Comparison of ENCODE assay signal across 19 cellular contexts in the genomic region with DNA sequence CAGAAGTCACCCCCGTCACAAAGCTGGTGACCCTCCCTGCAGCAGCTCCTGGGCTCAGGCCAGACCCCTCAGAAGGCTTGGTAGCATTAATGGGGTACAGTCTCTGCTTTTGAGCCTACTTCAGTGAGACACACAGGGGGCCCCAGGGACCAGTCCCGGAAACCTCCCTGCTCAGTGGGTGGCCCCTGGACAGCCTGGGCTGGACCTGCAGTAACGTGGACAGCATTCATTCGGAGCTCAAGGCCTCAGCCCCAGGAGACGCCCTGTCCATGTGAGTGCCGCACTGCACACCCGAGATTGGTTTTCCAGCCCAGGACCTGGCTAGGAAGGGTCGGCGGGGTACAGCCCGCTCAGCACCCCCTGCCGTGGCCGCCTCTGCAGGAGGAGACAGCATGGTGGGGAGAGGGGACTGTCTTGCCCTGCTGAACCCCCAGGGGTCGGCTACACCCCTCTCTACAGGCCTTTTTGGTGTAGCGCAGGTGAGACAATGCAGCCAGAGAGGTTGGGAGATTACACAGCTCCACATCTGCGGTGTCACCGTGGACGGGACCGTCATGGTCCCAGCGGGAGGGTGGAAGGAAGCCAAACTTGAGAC.
DNase-seq lines count a peak whose midpoint lies in the region; ATAC-seq, FAIRE-seq and TF ChIP-seq lines count a peak whose summit lies in the region.
"Had no signal": no experiment of that assay in that cellular context is flagged by ENCODE, and none has a peak within 500 bp of the region (broad histone marks: within the 10 kb centered on the region; RNA-seq: fewer than 3 reads in every experiment).

No MANE protein-coding gene starts in this region.

- no peak overlapping the region for H4K91ac ChIP-seq in H1 (replicated peaks; ENCODE audit: insufficient read length, low read length)

- no peak overlapping the region for H3K27ac Mint-ChIP-seq in activated CD4-positive, alpha-beta T cell treated with anti-CD3 and anti-CD28 coated beads for 36 hours
- H3K27ac Mint-ChIP-seq: CD14-positive monocyte had no signal

- no peaks in the 10 kb centered on the region for H3K79me1 ChIP-seq in H1 (ENCODE audit: low read depth, low read length)

- no peak overlapping the region for H3K4me3 Mint-ChIP-seq in activated CD4-positive, alpha-beta T cell treated with anti-CD3 and anti-CD28 coated beads for 36 hours
- H3K4me3 Mint-ChIP-seq: CD14-positive monocyte had no signal

- ATAC-seq in activated CD4-positive, alpha-beta T cell treated with anti-CD3 and anti-CD28 coated beads for 36 hours = no peak
- ATAC-seq: K562 had no signal

- peaks cover 2% of the 10 kb centered on the region for H3K27me3 Mint-ChIP-seq in activated CD4-positive, alpha-beta T cell treated with anti-CD3 and anti-CD28 coated beads for 36 hours

- intact Hi-C loops in activated CD4-positive, alpha-beta T cell treated with anti-CD3 and anti-CD28 coated beads for 36 hours (cut with DNase I, micrococcal nuclease) = no loop called here

- peak overlapping the region; percentile 69; the same call in 1 of the 2 replicates for H4K8ac ChIP-seq in H1 (ENCODE audit: extremely low read depth, insufficient read depth, low read length)

- TF ChIP-seq POLR2A in H1 (IDR thresholded peaks at IDR 0.05; ENCODE audit: control extremely low read depth in 1 of 2, low read depth in 2 of 2, low read length in 2 of 2) = no peak

- peaks cover 0 to 14% (median 0%) of the 10 kb centered on the region in 11 experiments; a peak in 5 of 22 replicates for H4K20me1 ChIP-seq in BLaER1 treated with 17β-estradiol and CSF1 and Interleukin-3, amounts not matched to agents 10 nM and 100 nM
- H4K20me1 ChIP-seq in H1 (replicated peaks in 1 of 2; ENCODE audit: control insufficient read depth in 1 of 2, insufficient read depth in 2 of 2, low read length in 2 of 2) (peaks cover 0 to 3% of the 10 kb centered on the region in 2 experiments), osteoblast (ENCODE audit: insufficient read depth, low read length) (no peaks in the 10 kb centered on the region)

- no peak overlapping the region for H3K4me3 ChIP-seq in BLaER1 treated with 17β-estradiol and CSF1 and Interleukin-3, amounts not matched to agents 10 nM and 100 nM
- H3K4me3 ChIP-seq in H1 (ENCODE audit: extremely low read depth in 1 of 4, insufficient read depth in 2 of 4, low read depth in 3 of 4, low read length in 4 of 4) (no peak overlapping the region), osteoblast (ENCODE audit: insufficient read depth, low read length) (no peak overlapping the region)
- H3K4me3 ChIP-seq: K562, MG63, Peyer's patch had no signal

- TF ChIP-seq EP300 in H1 (IDR thresholded peaks at IDR 0.05; ENCODE audit: borderline replicate concordance in 1 of 2, low read depth in 2 of 2, low read length in 2 of 2) = no peak

- H3K4me1 Mint-ChIP-seq in activated CD4-positive, alpha-beta T cell treated with anti-CD3 and anti-CD28 coated beads for 36 hours = peaks cover 5% of the 10 kb centered on the region

- no peaks in the 10 kb centered on the region for H3K9me3 Mint-ChIP-seq in activated CD4-positive, alpha-beta T cell treated with anti-CD3 and anti-CD28 coated beads for 36 hours (ENCODE audit: low read depth)

- H3K27me3 ChIP-seq in BLaER1 treated with 17β-estradiol and CSF1 and Interleukin-3, amounts not matched to agents 10 nM and 100 nM = peaks cover 0 to 21% (median 12%) of the 10 kb centered on the region in 11 experiments; a peak in 12 of 22 replicates
- no peaks in the 10 kb centered on the region; a peak in 1 of 7 replicates for H3K27me3 ChIP-seq in H1 (replicated peaks in 1 of 4; ENCODE audit: control insufficient read depth in 3 of 4, extremely low read depth in 1 of 4, insufficient read depth in 3 of 4, low read length in 3 of 4)
- no peaks in the 10 kb centered on the region for H3K27me3 ChIP-seq in osteoblast (ENCODE audit: insufficient read depth, low read length)
- H3K27me3 ChIP-seq: MG63, Peyer's patch had no signal

- H4K5ac ChIP-seq in H1 (ENCODE audit: insufficient read length, low read depth, low read length) = no peak overlapping the region

- no peak overlapping the region for H2BK20ac ChIP-seq in H1 (ENCODE audit: low read length)

- TF ChIP-seq CTCF in H1 (IDR thresholded peaks at IDR 0.05; ENCODE audit: control extremely low read depth in 1 of 3, insufficient read depth in 1 of 3, low read depth in 1 of 3, low read length in 3 of 3) (no peak), osteoblast (IDR thresholded peaks at IDR 0.05; ENCODE audit: extremely low read depth, low read depth, low read length) (no peak)

- no peak overlapping the region; the same call in 1 of the 2 replicates for H2BK5ac ChIP-seq in H1 (ENCODE audit: low read depth, low read length)

- H3K79me2 ChIP-seq in H1 (ENCODE audit: control insufficient read depth in 1 of 2, insufficient read depth in 2 of 2, low read length in 2 of 2) (no peaks in the 10 kb centered on the region), osteoblast (ENCODE audit: insufficient read depth, low read length) (no peaks in the 10 kb centered on the region)

- no peak overlapping the region for H2AK5ac ChIP-seq in H1 (ENCODE audit: low read depth, low read length)

- no peak overlapping the region for H2BK15ac ChIP-seq in H1 (ENCODE audit: low read length)

- peaks cover 35 to 69% (median 57%) of the 10 kb centered on the region in 10 experiments for H3K4me1 ChIP-seq in BLaER1 treated with 17β-estradiol and CSF1 and Interleukin-3, amounts not matched to agents 10 nM and 100 nM
- peaks cover 0 to 7% (median 0%) of the 10 kb centered on the region in 4 experiments; a peak in 5 of 7 replicates for H3K4me1 ChIP-seq in H1 (replicated peaks in 1 of 4; ENCODE audit: control insufficient read depth in 3 of 4, insufficient read depth in 4 of 4, low read length in 3 of 4)
- H3K4me1 ChIP-seq in osteoblast (ENCODE audit: insufficient read depth, low read length) = peaks cover 19% of the 10 kb centered on the region
- H3K4me1 ChIP-seq: Peyer's patch had no signal

- H3K36me3 ChIP-seq in BLaER1 treated with 17β-estradiol and CSF1 and Interleukin-3, amounts not matched to agents 10 nM and 100 nM = no peaks in the 10 kb centered on the region
- H3K36me3 ChIP-seq in H1 (ENCODE audit: control insufficient read depth in 2 of 4, insufficient read depth in 4 of 4, low read length in 3 of 4) = no peaks in the 10 kb centered on the region
- H3K36me3 ChIP-seq in osteoblast (ENCODE audit: insufficient read depth, low read length) = no peaks in the 10 kb centered on the region
- H3K36me3 ChIP-seq: MG63, Peyer's patch had no signal

- DNase-seq in NCI-H345 (lab: John Stamatoyannopoulos, UW) = peak; percentile 68
- DNase-seq in NCI-H345 treated with DMSO at 0.1 percent for 48 hours (lab: John Stamatoyannopoulos, UW; ENCODE audit: unreplicated experiment) = no peak
- no peak for DNase-seq in H1 (ENCODE audit: low read depth in 1 of 2, low spot score in 2 of 2)
- peak; percentile 66 for DNase-seq in osteoblast (ENCODE audit: insufficient read length, low spot score, missing footprints)
- no peak for DNase-seq in activated CD4-positive, alpha-beta T cell treated with anti-CD3 and anti-CD28 coated beads for 36 hours
- no peak for DNase-seq in stimulated activated CD8-positive, alpha-beta memory T cell treated with anti-CD3 and anti-CD28 coated beads, Interleukin-4, amount 100 ng/mL, for 48 hours
- DNase-seq in epidermal melanocyte (ENCODE audit: insufficient read length, low spot score) = no peak
- DNase-seq: AML-193, GF-D8, MG63, NCI-H1417 treated with DMSO at 0.1 percent for 48 hours, NCI-H187, NCI-H510A, NCI-H748 treated with DMSO at 0.1 percent for 48 hours, Peyer's patch had no signal

- peak overlapping the region; percentile 5 to 88 (median 71); a peak in 19 of 22 replicates for H3K4me2 ChIP-seq in BLaER1 treated with 17β-estradiol and CSF1 and Interleukin-3, amounts not matched to agents 10 nM and 100 nM
- H3K4me2 ChIP-seq in H1 (ENCODE audit: insufficient read depth in 1 of 2, low read depth in 2 of 2, low read length in 2 of 2) (no peak overlapping the region), osteoblast (ENCODE audit: insufficient read depth, low read length) (no peak overlapping the region)

- FAIRE-seq in H1 (lab: Jason Lieb, UNC) = no peak
- FAIRE-seq: K562 had no signal

- no peaks in the 10 kb centered on the region for H3K9me3 ChIP-seq in BLaER1 treated with 17β-estradiol and CSF1 and Interleukin-3, amounts not matched to agents 10 nM and 100 nM (replicated peaks in 1 of 11)
- H3K9me3 ChIP-seq in H1 (ENCODE audit: insufficient read depth in 2 of 2, low read depth in 1 of 2, low read length in 1 of 2) = no peaks in the 10 kb centered on the region
- H3K9me3 ChIP-seq in osteoblast (ENCODE audit: low read depth, low read length) = no peaks in the 10 kb centered on the region
- H3K9me3 ChIP-seq: MG63, Peyer's patch had no signal

- no peak overlapping the region for H3K18ac ChIP-seq in H1 (ENCODE audit: extremely low read depth, low read length)

- POLR2A ChIA-PET in H1 (lab: Charles Lee; ENCODE audit: partially characterized antibody) = no interaction called here
- POLR2A ChIA-PET in activated CD4-positive, alpha-beta T cell treated with anti-CD3 and anti-CD28 coated beads for 36 hours (lab: Charles Lee) = no interaction called here

- H3K14ac ChIP-seq in H1 (ENCODE audit: insufficient read length) = no peak overlapping the region

- no peak overlapping the region for H2BK12ac ChIP-seq in H1 (ENCODE audit: low read depth, low read length)

- peak overlapping the region in 2 of 11 experiments; percentile 18 to 29; a peak in 1 of 22 replicates for H3K9ac ChIP-seq in BLaER1 treated with 17β-estradiol and CSF1 and Interleukin-3, amounts not matched to agents 10 nM and 100 nM
- H3K9ac ChIP-seq in H1 (replicated peaks in 1 of 4; ENCODE audit: extremely low read depth in 1 of 4, low read depth in 3 of 4, low read length in 3 of 4) = no peak overlapping the region

- H3K23ac ChIP-seq in H1 (ENCODE audit: insufficient read length) = no peak overlapping the region

- CTCF ChIA-PET in H1 (lab: Charles Lee; ENCODE audit: partially characterized antibody) = interaction anchor here (1.3 to 2.8 kb wide), 5 partner anchors 9 to 59 kb away, joined by 3 to 8 read pairs (median 8); no protein-coding TSS in a partner anchor
- CTCF ChIA-PET in activated CD4-positive, alpha-beta T cell treated with anti-CD3 and anti-CD28 coated beads for 36 hours (lab: Charles Lee) = no interaction called here

- no peak overlapping the region for H2BK120ac ChIP-seq in H1 (replicated peaks; ENCODE audit: low read depth, low read length)

- H3K36me3 Mint-ChIP-seq in activated CD4-positive, alpha-beta T cell treated with anti-CD3 and anti-CD28 coated beads for 36 hours (ENCODE audit: low read depth) = no peaks in the 10 kb centered on the region
- H3K36me3 Mint-ChIP-seq: CD14-positive monocyte had no signal

- no peak overlapping the region for H3K56ac ChIP-seq in H1 (replicated peaks; ENCODE audit: insufficient read length, low read depth, low read length)

- H2AFZ ChIP-seq in H1 (ENCODE audit: low read length) (no peak overlapping the region), osteoblast (ENCODE audit: low read length) (no peak overlapping the region)

- TF ChIP-seq RAD21 in H1 (IDR thresholded peaks at IDR 0.05 in 1 of 2, conservative IDR thresholded peaks at IDR 0.05 in 1 of 2; ENCODE audit: low read depth in 2 of 2, low read length in 2 of 2) = no peak

- WGBS in H1 (ENCODE audit: extremely low coverage in 1 of 2, insufficient coverage in 1 of 2, insufficient read length in 1 of 2, insufficient replicate concordance in 2 of 2, low coverage in 1 of 2, low lambda C conversion rate in 2 of 2, missing lambda C conversion rate in 1 of 2), 2 experiments = 91% methylated on average over 19 of the region's 19 CpGs; no CpG with 5 or more reads in 1 of the 2 experiments

- H3K27ac ChIP-seq in BLaER1 treated with 17β-estradiol and CSF1 and Interleukin-3, amounts not matched to agents 10 nM and 100 nM = no peak overlapping the region
- no peak overlapping the region for H3K27ac ChIP-seq in H1 (ENCODE audit: low read depth, low read length)
- no peak overlapping the region for H3K27ac ChIP-seq in osteoblast (ENCODE audit: low read depth, low read length)
- H3K27ac ChIP-seq: 22Rv1, Peyer's patch had no signal

- H3K4ac ChIP-seq in H1 (replicated peaks; ENCODE audit: insufficient read length, low read depth, low read length) = no peak overlapping the region

- no peaks in the 10 kb centered on the region; the same call in 1 of the 2 replicates for H3K23me2 ChIP-seq in H1 (ENCODE audit: low read depth, low read length)

Comparison
In these comparisons a context has a peak if more than half of its experiments do, and no peak if none do; other contexts are left out.
1. DNase-seq: peak in NCI-H345 (single experiment) and osteoblast (single experiment); none in NCI-H345 treated with DMSO at 0.1 percent for 48 hours (single experiment), H1 (0 of 2), activated CD4-positive, alpha-beta T cell treated with anti-CD3 and anti-CD28 coated beads for 36 hours (single experiment), stimulated activated CD8-positive, alpha-beta memory T cell treated with anti-CD3 and anti-CD28 coated beads, Interleukin-4, amount 100 ng/mL, for 48 hours (single experiment) and epidermal melanocyte (single experiment).
2. H3K4me2 ChIP-seq: peak in BLaER1 treated with 17β-estradiol and CSF1 and Interleukin-3, amounts not matched to agents 10 nM and 100 nM (11 of 11); none in H1 (0 of 2) and osteoblast (single experiment).